In genomic region chr10:77711683-77712049, GRCh38 we compare ENCODE assay signal across 9 cellular contexts.
DNase-seq lines count a peak whose midpoint lies in the region; ATAC-seq and TF ChIP-seq lines count a peak whose summit lies in the region.
"Had no signal": no experiment of that assay in that cellular context is flagged by ENCODE, and none has a peak within 500 bp of the region (broad histone marks: within the 10 kb centered on the region; RNA-seq: fewer than 3 reads in every experiment).

No MANE protein-coding gene starts in this region.

- H3K79me2 ChIP-seq in MM.1S (ENCODE audit: low read length) (no peaks in the 10 kb centered on the region), fibroblast of lung (ENCODE audit: control insufficient read depth, insufficient read depth, low read length) (no peaks in the 10 kb centered on the region)

- H3F3A ChIP-seq in MM.1S (ENCODE audit: insufficient read depth, low read length) = no peaks in the 10 kb centered on the region

- TF ChIP-seq CTCF in 22Rv1 (IDR thresholded peaks at IDR 0.05) = peak; percentile 68
- no peak for TF ChIP-seq CTCF in MM.1S (IDR thresholded peaks at IDR 0.05; ENCODE audit: low read length)
- TF ChIP-seq CTCF in fibroblast of lung (conservative IDR thresholded peaks at IDR 0.05 in 1 of 2, IDR thresholded peaks at IDR 0.05 in 1 of 2; ENCODE audit: low read depth in 1 of 2, low read length in 2 of 2) = no peak

- in situ Hi-C loops in HAP-1 (cut with MboI; ENCODE audit: low sequenced_read_pairs) = no loop called here

- H3K4me1 ChIP-seq in MM.1S (ENCODE audit: low read length) = no peaks in the 10 kb centered on the region
- no peaks in the 10 kb centered on the region for H3K4me1 ChIP-seq in fibroblast of lung (ENCODE audit: control insufficient read depth, extremely low read depth, insufficient read depth, low read length)
- H3K4me1 ChIP-seq in HAP-1 = no peaks in the 10 kb centered on the region

- no peaks in the 10 kb centered on the region for H3K9me3 ChIP-seq in MM.1S (replicated peaks; ENCODE audit: insufficient read depth, low read length)
- no peaks in the 10 kb centered on the region for H3K9me3 ChIP-seq in fibroblast of lung (ENCODE audit: control insufficient read depth, insufficient read depth, low read depth, low read length)
- no peaks in the 10 kb centered on the region for H3K9me3 ChIP-seq in HAP-1
- H3K9me3 ChIP-seq: BE2C had no signal

- DNase-seq in MM.1S = no peak
- no peak for DNase-seq in fibroblast of lung (ENCODE audit: low read depth in 2 of 2)
- DNase-seq in activated gamma-delta T cell treated with Interleukin-2 at 50 U/mL for 16 hours = no peak
- DNase-seq in HAP-1 (ENCODE audit: low spot score in 2 of 2) = no peak
- DNase-seq in NCI-H187 (lab: John Stamatoyannopoulos, UW) = no peak
- DNase-seq in amniotic stem cell (lab: John Stamatoyannopoulos, UW) = no peak

- H2AFZ ChIP-seq in MM.1S (ENCODE audit: low read length) = peak overlapping the region; percentile 35
- H2AFZ ChIP-seq in fibroblast of lung (ENCODE audit: low read length) = peak overlapping the region; percentile 47

- H3K9me2 ChIP-seq in MM.1S (replicated peaks; ENCODE audit: insufficient read depth, low read length) = no peaks in the 10 kb centered on the region

- no peaks in the 10 kb centered on the region for H3K27me3 ChIP-seq in MM.1S (replicated peaks; ENCODE audit: insufficient read depth, low read length)
- no peaks in the 10 kb centered on the region for H3K27me3 ChIP-seq in fibroblast of lung (ENCODE audit: control insufficient read depth, insufficient read depth, low read length)
- H3K27me3 ChIP-seq in HAP-1 (ENCODE audit: low read depth) = peaks cover 8% of the 10 kb centered on the region; the same call in 1 of the 2 replicates
- H3K27me3 ChIP-seq: BE2C had no signal

- H3K4me2 ChIP-seq in MM.1S (ENCODE audit: low read depth, low read length) (peak overlapping the region; percentile 58; the same call in 1 of the 2 replicates), fibroblast of lung (ENCODE audit: extremely low read depth, insufficient read depth, low read length) (peak overlapping the region; percentile 91)

- ATAC-seq in GM21381 (IDR thresholded peaks at IDR 0.05; ENCODE audit: unreplicated experiment) = peak; percentile 6

- H4K20me1 ChIP-seq in MM.1S (ENCODE audit: insufficient read depth, low read length) (no peaks in the 10 kb centered on the region), fibroblast of lung (ENCODE audit: control insufficient read depth, extremely low read depth, insufficient read depth, low read length) (no peaks in the 10 kb centered on the region)

- no peaks in the 10 kb centered on the region for H3K36me3 ChIP-seq in MM.1S (replicated peaks; ENCODE audit: insufficient read depth, low read length)
- no peaks in the 10 kb centered on the region for H3K36me3 ChIP-seq in fibroblast of lung (ENCODE audit: control insufficient read depth, insufficient read depth, low read length)
- H3K36me3 ChIP-seq in HAP-1 (replicated peaks) = no peaks in the 10 kb centered on the region
- H3K36me3 ChIP-seq: BE2C had no signal

- H3K27ac ChIP-seq in 22Rv1 (no peak overlapping the region), MM.1S (ENCODE audit: low read length) (no peak overlapping the region), fibroblast of lung (ENCODE audit: insufficient read depth, low read length) (no peak overlapping the region)

- H3K9ac ChIP-seq in MM.1S (ENCODE audit: low read length) = no peak overlapping the region
- no peak overlapping the region for H3K9ac ChIP-seq in fibroblast of lung (ENCODE audit: insufficient read depth, low read length)

- H3K4me3 ChIP-seq in MM.1S (ENCODE audit: low read length) (no peak overlapping the region), fibroblast of lung (replicated peaks in 1 of 4; ENCODE audit: control extremely low read depth in 1 of 4, insufficient read depth in 1 of 4, low read depth in 3 of 4, low read length in 4 of 4) (no peak overlapping the region), HAP-1 (no peak overlapping the region)
